9 cellular contexts compared by ENCODE assay signal in the genomic region with DNA sequence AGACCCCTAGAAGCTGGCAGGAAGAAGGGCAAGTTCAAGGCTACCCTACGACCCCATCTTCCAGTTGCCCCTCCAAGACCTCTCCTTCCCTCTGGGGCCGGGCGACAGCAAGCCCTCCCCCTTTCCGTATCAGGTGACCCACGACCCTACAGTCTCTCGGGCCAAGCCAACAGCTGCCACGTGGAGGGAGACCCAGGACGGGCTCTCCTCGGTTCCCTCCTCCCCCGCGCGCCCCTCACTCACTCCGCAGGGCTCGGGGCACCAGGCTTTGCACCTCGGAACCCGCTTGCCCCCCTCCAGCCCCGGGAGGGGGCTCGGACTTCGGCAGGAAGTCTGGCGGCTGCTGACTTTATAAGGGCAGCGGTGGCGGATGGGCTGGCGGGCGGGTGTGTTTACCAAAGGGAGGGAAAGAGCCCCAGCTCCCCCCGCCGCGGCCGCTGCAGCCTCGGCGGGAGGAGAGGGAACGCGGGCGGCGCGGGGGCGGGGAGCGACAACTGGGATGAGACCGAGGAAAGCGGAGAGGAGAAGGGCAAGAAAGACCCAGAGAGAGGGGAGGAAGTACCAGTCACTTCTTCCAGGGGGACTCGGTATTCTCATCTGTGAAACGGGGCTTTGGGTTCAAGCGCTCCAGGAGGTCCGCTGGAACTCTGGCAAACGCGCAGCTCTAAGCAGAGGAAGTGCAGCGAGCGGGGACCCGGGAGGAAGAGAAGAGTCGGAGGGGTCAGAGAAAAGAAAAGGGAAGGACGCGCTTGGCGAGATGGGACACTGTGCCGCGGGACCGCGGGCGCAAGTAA. TPM values are rescaled to one million over a fixed set of nuclear protein-coding genes. Genes with fewer than 3 reads are reported as not detected.
DNase-seq lines count a peak whose midpoint lies in the region; ATAC-seq, FAIRE-seq and TF ChIP-seq lines count a peak whose summit lies in the region.
"Had no signal": no experiment of that assay in that cellular context is flagged by ENCODE, and none has a peak within 500 bp of the region (broad histone marks: within the 10 kb centered on the region; RNA-seq: fewer than 3 reads in every experiment).

No MANE protein-coding gene starts in this region.

- intact Hi-C loops in CD4-positive, alpha-beta memory T cell (cut with micrococcal nuclease) = loop anchor here (1.0 kb wide), 1 partner anchor 13 kb away; no protein-coding TSS in a partner anchor
- intact Hi-C loops in kidney (cut with DNase I) = no loop called here

- in situ Hi-C loops in brain microvascular endothelial cell (cut with HindIII; ENCODE audit: low pct_ligation_motif_present, low sequenced_read_pairs) = no loop called here

- TF ChIP-seq CTCF in brain microvascular endothelial cell (IDR thresholded peaks at IDR 0.05; ENCODE audit: low read depth, low read length, missing control alignments) = no peak
- no peak for TF ChIP-seq CTCF in kidney (IDR thresholded peaks at IDR 0.05; ENCODE audit: borderline replicate concordance, extremely low read depth, insufficient read depth)

- H3K27me3 Mint-ChIP-seq in CD4-positive, alpha-beta memory T cell = no peaks in the 10 kb centered on the region
- no peaks in the 10 kb centered on the region for H3K27me3 Mint-ChIP-seq in T-helper 17 cell

- no peaks in the 10 kb centered on the region for H3K9me3 ChIP-seq in CD4-positive, alpha-beta memory T cell (ENCODE audit: control insufficient read depth in 1 of 2, low read length in 2 of 2)
- no peaks in the 10 kb centered on the region for H3K9me3 ChIP-seq in HUES48 (ENCODE audit: control insufficient read depth, insufficient read depth, low read length)
- no peaks in the 10 kb centered on the region for H3K9me3 ChIP-seq in T-helper 17 cell (ENCODE audit: control insufficient read depth, low read length, poor library complexity, severe bottlenecking)
- H3K9me3 ChIP-seq in kidney (ENCODE audit: control insufficient read depth in 1 of 2, low read length in 2 of 2) = no peaks in the 10 kb centered on the region

- H3K4me1 ChIP-seq in CD4-positive, alpha-beta memory T cell (ENCODE audit: insufficient read depth, low read length) = peaks cover 22% of the 10 kb centered on the region
- H3K4me1 ChIP-seq in HUES48 (ENCODE audit: control insufficient read depth, insufficient read depth, low read length) (peaks cover 3% of the 10 kb centered on the region; the same call in 1 of the 2 replicates), kidney (ENCODE audit: control insufficient read depth in 1 of 2, insufficient read depth in 1 of 2, low read depth in 1 of 2, low read length in 2 of 2) (peaks cover 0 to 9% of the 10 kb centered on the region in 2 donors)

- peak; percentile 41 for ATAC-seq in GM19455 (IDR thresholded peaks at IDR 0.05; ENCODE audit: unreplicated experiment)
- ATAC-seq in T-helper 17 cell = peak; percentile 62

- H3K27ac Mint-ChIP-seq in CD4-positive, alpha-beta memory T cell = peak overlapping the region; percentile 51 to 95 (median 89)
- H3K27ac Mint-ChIP-seq in T-helper 17 cell = peak overlapping the region; percentile 90

- H3K9ac ChIP-seq in HUES48 (ENCODE audit: low read depth, low read length) (peak overlapping the region; percentile 71), kidney (ENCODE audit: low read length in 2 of 2) (peak overlapping the region; percentile 41 to 52)

- CTCF ChIA-PET in CD4-positive, alpha-beta memory T cell (lab: Charles Lee; ENCODE audit: partially characterized antibody) = interaction anchor here (1.1 to 25.5 kb wide), 8 partner anchors 9 to 130 kb away, joined by 4 to 848 read pairs (median 4); no protein-coding TSS in a partner anchor

- peaks cover 0 to 8% of the 10 kb centered on the region in 2 donors for H3K36me3 Mint-ChIP-seq in CD4-positive, alpha-beta memory T cell
- H3K36me3 Mint-ChIP-seq in T-helper 17 cell (ENCODE audit: low read depth) = no peaks in the 10 kb centered on the region

- peak overlapping the region; percentile 69 to 84 for H3K4me3 ChIP-seq in CD4-positive, alpha-beta memory T cell (ENCODE audit: low read length in 2 of 2)
- H3K4me3 ChIP-seq in HUES48 (ENCODE audit: low read depth, low read length) = peak overlapping the region; percentile 74
- H3K4me3 ChIP-seq in brain microvascular endothelial cell (ENCODE audit: low read depth, low read length) = peak overlapping the region; percentile 77
- peak overlapping the region; percentile 77 to 82 for H3K4me3 ChIP-seq in kidney (ENCODE audit: low read length in 2 of 2)

- peak in 4 of 5 donors; percentile 35 to 55 (median 40) for DNase-seq in CD4-positive, alpha-beta memory T cell
- DNase-seq in T-helper 17 cell (peak in 1 of 3 donors; percentile 22), brain microvascular endothelial cell (peak; percentile 16), kidney (peak; percentile 89), DMS79 (lab: John Stamatoyannopoulos, UW) (no peak)
- peak; percentile 55 to 69 for DNase-seq in stimulated activated CD4-positive, alpha-beta T cell treated with anti-CD3 and anti-CD28 coated beads, Interleukin-2, amount 100 ng/mL, for 24 hours

- H3K9me3 Mint-ChIP-seq in CD4-positive, alpha-beta memory T cell = no peaks in the 10 kb centered on the region

- FAIRE-seq in kidney (lab: Jason Lieb, UNC) = no peak
- FAIRE-seq: TTC549 had no signal

- H3K36me3 ChIP-seq in CD4-positive, alpha-beta memory T cell (ENCODE audit: insufficient read depth, low read length) = no peaks in the 10 kb centered on the region
- no peaks in the 10 kb centered on the region for H3K36me3 ChIP-seq in HUES48 (ENCODE audit: control insufficient read depth, insufficient read depth, low read length)
- no peaks in the 10 kb centered on the region for H3K36me3 ChIP-seq in brain microvascular endothelial cell (replicated peaks)
- no peaks in the 10 kb centered on the region for H3K36me3 ChIP-seq in kidney (ENCODE audit: control insufficient read depth in 1 of 2, insufficient read depth in 2 of 2, low read length in 2 of 2)

- POLR2A ChIA-PET in CD4-positive, alpha-beta memory T cell (lab: Charles Lee; ENCODE audit: partially characterized antibody) = interaction anchor here (0.9 to 3.7 kb wide), 11 partner anchors 10 to 227 kb away, joined by 3 to 23 read pairs (median 6); a partner anchor contains a TSS

- peak overlapping the region; percentile 97 to 99 (median 98) for H3K4me3 Mint-ChIP-seq in CD4-positive, alpha-beta memory T cell
- peak overlapping the region; percentile 98 for H3K4me3 Mint-ChIP-seq in T-helper 17 cell

- H3K27me3 ChIP-seq in CD4-positive, alpha-beta memory T cell (ENCODE audit: insufficient read depth, low read length) = no peaks in the 10 kb centered on the region
- H3K27me3 ChIP-seq in HUES48 (ENCODE audit: control insufficient read depth, insufficient read depth, low read length) = peaks cover 31% of the 10 kb centered on the region
- H3K27me3 ChIP-seq in brain microvascular endothelial cell (replicated peaks) = no peaks in the 10 kb centered on the region

- H3K27ac ChIP-seq in CD4-positive, alpha-beta memory T cell (ENCODE audit: low read depth, low read length) = peak overlapping the region; percentile 43
- H3K27ac ChIP-seq in HUES48 (ENCODE audit: low read depth, low read length) = peak overlapping the region; percentile 33
- H3K27ac ChIP-seq in brain microvascular endothelial cell = no peak overlapping the region
- no peak overlapping the region for H3K27ac ChIP-seq in kidney (ENCODE audit: low read depth in 2 of 2, low read length in 2 of 2)

- H3K4me1 Mint-ChIP-seq in CD4-positive, alpha-beta memory T cell = peaks cover 18 to 33% (median 26%) of the 10 kb centered on the region in 4 donors
- H3K4me1 Mint-ChIP-seq in T-helper 17 cell = peaks cover 20% of the 10 kb centered on the region

RNA-seq across cellular contexts. Expression of a gene that starts 0.8 kb away (rescaled TPM):
- 10 to 100 TPM; 18.1 to 21.7 TPM for total RNA-seq in CD4-positive, alpha-beta memory T cell
- 10 to 100 TPM; 14.8 to 19.1 TPM for polyA plus RNA-seq in CD4-positive, alpha-beta memory T cell
- total RNA-seq in T-helper 17 cell (1 to 10 TPM; 7.8 to 8.0 TPM), kidney (4.1 TPM)
- polyA plus RNA-seq in kidney (ENCODE audit: insufficient read depth, low read depth, low replicate concordance) = 16.6 TPM

RNA-seq across cellular contexts. Expression of a gene that starts 15.8 kb away (rescaled TPM):
- total RNA-seq in CD4-positive, alpha-beta memory T cell = 10 to 100 TPM; 30.4 to 34.6 TPM
- polyA plus RNA-seq in CD4-positive, alpha-beta memory T cell = 10 to 100 TPM; 53.1 to 62.1 TPM
- 10 to 100 TPM; 17.0 to 19.1 TPM for total RNA-seq in T-helper 17 cell
- 38.6 TPM for total RNA-seq in kidney
- polyA plus RNA-seq in kidney (ENCODE audit: insufficient read depth, low read depth, low replicate concordance) = 174 TPM

RNA-seq across cellular contexts. Expression of a gene that starts 22.7 kb away (rescaled TPM):
- total RNA-seq in CD4-positive, alpha-beta memory T cell = not detected
- under 1 TPM in 1 of 2 donors, not detected in 1; 0.55 TPM for polyA plus RNA-seq in CD4-positive, alpha-beta memory T cell
- not detected for total RNA-seq in T-helper 17 cell
- not detected for total RNA-seq in kidney
- not detected for polyA plus RNA-seq in kidney (ENCODE audit: insufficient read depth, low read depth, low replicate concordance)

RNA-seq across cellular contexts. Expression of a gene that starts 52.7 kb away (rescaled TPM):
- total RNA-seq in CD4-positive, alpha-beta memory T cell = 10 to 100 TPM; 79.7 to 82.9 TPM
- polyA plus RNA-seq in CD4-positive, alpha-beta memory T cell = 100 to 1,000 TPM; 257 to 320 TPM
- 10 to 100 TPM; 58.9 to 64.1 TPM for total RNA-seq in T-helper 17 cell
- 71.4 TPM for total RNA-seq in kidney
- 73.9 TPM for polyA plus RNA-seq in kidney (ENCODE audit: insufficient read depth, low read depth, low replicate concordance)

RNA-seq across cellular contexts. Expression of a gene that starts 54.4 kb away (rescaled TPM):
- total RNA-seq in CD4-positive, alpha-beta memory T cell = under 1 TPM in 1 of 2 experiments, not detected in 1; 0.17 TPM
- under 1 TPM in 1 of 2 donors, not detected in 1; 0.40 TPM for polyA plus RNA-seq in CD4-positive, alpha-beta memory T cell
- total RNA-seq in T-helper 17 cell = under 1 TPM in 1 of 2 donors, not detected in 1; 0.23 TPM
- total RNA-seq in kidney = 2.6 TPM
- polyA plus RNA-seq in kidney (ENCODE audit: insufficient read depth, low read depth, low replicate concordance) = 5.5 TPM

Comparison
In these comparisons a context has a peak if more than half of its experiments do, and no peak if none do; other contexts are left out.
1. H3K27ac ChIP-seq: peak in CD4-positive, alpha-beta memory T cell (single experiment) and HUES48 (single experiment); none in brain microvascular endothelial cell (single experiment) and kidney (0 of 2).
2. Peak in every context shown above with its lines, with median percentiles within 50 percentile points of each other: H3K4me3 ChIP-seq.